22 cellular contexts compared by ENCODE assay signal in the genomic region with DNA sequence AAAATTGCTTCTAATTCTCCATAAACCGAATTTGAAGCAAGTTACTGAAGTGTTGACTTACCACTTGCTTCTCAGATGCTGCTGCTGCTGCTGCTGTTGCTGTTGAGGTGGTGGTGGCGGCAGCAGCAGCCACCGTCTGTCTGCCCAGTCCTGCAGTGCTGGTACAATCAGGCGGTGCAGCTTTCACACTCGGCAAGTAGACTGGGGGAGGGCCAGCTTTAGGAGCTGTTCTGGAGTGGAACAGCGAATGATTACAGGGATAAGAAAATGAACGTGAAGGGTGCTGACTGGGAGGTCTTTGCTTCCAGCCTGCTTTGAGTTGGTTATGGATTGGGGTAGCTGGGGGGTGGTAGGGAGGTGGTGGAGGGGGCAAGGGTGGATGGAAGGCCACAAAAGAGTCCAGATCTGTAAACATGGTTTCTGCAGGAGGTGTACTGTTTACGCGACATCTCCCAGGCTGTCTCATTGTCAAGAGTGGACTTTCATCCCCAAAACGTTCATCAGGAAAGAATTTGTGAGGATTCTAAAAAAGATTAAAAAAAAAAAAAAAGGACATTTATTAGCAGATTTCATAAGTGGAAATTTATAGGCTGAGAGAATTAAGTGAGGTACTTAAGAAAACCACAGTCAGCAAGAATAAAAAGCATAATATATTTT.
"Had no signal": no experiment of that assay in that cellular context is flagged by ENCODE, and none has a peak within 500 bp of the region (broad histone marks: within the 10 kb centered on the region; RNA-seq: fewer than 3 reads in every experiment).

No MANE protein-coding gene starts in this region.

- H3K27ac ChIP-seq: brain microvascular endothelial cell, lower lobe of right lung, neural progenitor cell, thyroid gland had no signal

- H3K4me1 Mint-ChIP-seq: neural progenitor cell had no signal

- H3K4me2 ChIP-seq: neural progenitor cell had no signal

- DNase-seq: activated CD4-positive, alpha-beta T cell treated with anti-CD3 and anti-CD28 coated beads for 4 hours; activated CD4-positive, alpha-beta T cell treated with anti-CD3 and anti-CD28 coated beads, Interleukin-2, amount 50 U/mL, for 48 hours; activated CD4-positive, CD25-positive, alpha-beta regulatory T cell; activated naive CD4-positive, alpha-beta T cell treated with Interleukin-2 at 50 U/mL for 16 hours; activated T-cell treated with anti-CD3 and anti-CD28 coated beads, Interleukin-2, amount 50 U/mL, for 48 hours; anterior cingulate cortex; brain microvascular endothelial cell; caudate nucleus; dermis blood vessel endothelial cell; effector CD8-positive, alpha-beta T cell; erythroblast; foreskin melanocyte; kidney; lower lobe of right lung; naive thymus-derived CD4-positive, alpha-beta T cell; stimulated activated CD4-positive, alpha-beta T cell treated with anti-CD3 and anti-CD28 coated beads, Interleukin-12 subunit alpha, Interleukin-12 subunit beta, amount 100 ng/mL, for 4 hours; stimulated activated CD4-positive, alpha-beta T cell treated with anti-CD3 and anti-CD28 coated beads, Interleukin-4, amount 100 ng/mL, for 4 hours; substantia nigra; thyroid gland had no signal

- H2AFZ ChIP-seq: neural progenitor cell had no signal

- H3K4me1 ChIP-seq: lower lobe of right lung, neural progenitor cell, thyroid gland had no signal

- H3K4me3 Mint-ChIP-seq: naive thymus-derived CD4-positive, alpha-beta T cell; neural progenitor cell; stimulated activated naive CD8-positive, alpha-beta T cell treated with anti-CD3 and anti-CD28 coated beads, Interleukin-15, Interleukin-2, amounts not matched to agents 100 ng/mL and 50 ng/mL, for 24 hours; T-helper 1 cell treated with Interleukin-12 subunit alpha and Interleukin-12 subunit beta and Interleukin-4 antibody, amounts not matched to agents 30 μg/mL and 1 μg/mL, for 36 hours had no signal

- H3K27ac Mint-ChIP-seq: neural progenitor cell; stimulated activated naive CD8-positive, alpha-beta T cell treated with anti-CD3 and anti-CD28 coated beads, Interleukin-15, Interleukin-2, amounts not matched to agents 100 ng/mL and 50 ng/mL, for 24 hours; T-helper 1 cell treated with Interleukin-12 subunit alpha and Interleukin-12 subunit beta and Interleukin-4 antibody, amounts not matched to agents 30 μg/mL and 1 μg/mL, for 36 hours had no signal

- ATAC-seq: lower lobe of right lung; naive thymus-derived CD4-positive, alpha-beta T cell had no signal

- H3K27me3 ChIP-seq: brain microvascular endothelial cell, neural progenitor cell, thyroid gland had no signal

- H3K4me3 ChIP-seq: lower lobe of right lung, neural progenitor cell, thyroid gland had no signal

- H3K9me3 ChIP-seq: lower lobe of right lung, thyroid gland had no signal

- H3K27me3 Mint-ChIP-seq: naive thymus-derived CD4-positive, alpha-beta T cell; stimulated activated naive CD8-positive, alpha-beta T cell treated with anti-CD3 and anti-CD28 coated beads, Interleukin-15, Interleukin-2, amounts not matched to agents 100 ng/mL and 50 ng/mL, for 24 hours had no signal

- H3K9me3 Mint-ChIP-seq: naive thymus-derived CD4-positive, alpha-beta T cell; neural progenitor cell; stimulated activated naive CD8-positive, alpha-beta T cell treated with anti-CD3 and anti-CD28 coated beads, Interleukin-15, Interleukin-2, amounts not matched to agents 100 ng/mL and 50 ng/mL, for 24 hours; T-helper 1 cell treated with Interleukin-12 subunit alpha and Interleukin-12 subunit beta and Interleukin-4 antibody, amounts not matched to agents 30 μg/mL and 1 μg/mL, for 36 hours had no signal

- H3K9ac ChIP-seq: neural progenitor cell had no signal
